In the genomic region with DNA sequence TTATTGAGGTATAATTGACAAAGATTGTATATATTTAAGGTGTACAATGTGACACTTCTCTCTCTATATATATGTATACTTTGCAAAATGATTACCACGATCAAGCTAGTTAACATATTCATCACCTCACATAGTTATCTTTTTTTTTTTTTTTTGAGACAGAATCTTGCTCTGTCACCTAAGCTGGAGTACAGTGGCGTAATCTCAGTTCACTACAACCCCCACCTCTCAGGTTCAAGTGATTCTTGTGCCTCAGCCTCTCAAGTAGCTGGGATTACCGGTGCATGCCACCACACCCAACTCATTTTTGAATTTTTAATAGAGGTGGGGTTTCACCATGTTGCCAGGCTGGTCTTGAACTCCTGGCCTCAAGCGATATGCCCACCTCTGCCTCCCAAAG, we compare ENCODE assay signal across 4 cellular contexts. TPM values are rescaled to one million over a fixed set of nuclear protein-coding genes. Genes with fewer than 3 reads are reported as not detected.
"Had no signal": no experiment of that assay in that cellular context is flagged by ENCODE, and none has a peak within 500 bp of the region (broad histone marks: within the 10 kb centered on the region; RNA-seq: fewer than 3 reads in every experiment).

No MANE protein-coding gene starts in this region.

- H3K4me3 ChIP-seq: GM12878 had no signal

- DNase-seq: GDM1, GF-D8 had no signal

RNA-seq across cellular contexts. Expression of gene ZSCAN4, which starts 3.7 kb away (rescaled TPM):
- total RNA-seq: GM12878 had no signal

RNA-seq across cellular contexts. Expression of gene ZNF154, which starts 36.5 kb away (rescaled TPM):
- total RNA-seq: G401 had no signal

RNA-seq across cellular contexts. Expression of gene ZNF671, which starts 55.0 kb away (rescaled TPM):
- total RNA-seq: G401 had no signal
